26 cellular contexts compared by ENCODE assay signal in the genomic region with DNA sequence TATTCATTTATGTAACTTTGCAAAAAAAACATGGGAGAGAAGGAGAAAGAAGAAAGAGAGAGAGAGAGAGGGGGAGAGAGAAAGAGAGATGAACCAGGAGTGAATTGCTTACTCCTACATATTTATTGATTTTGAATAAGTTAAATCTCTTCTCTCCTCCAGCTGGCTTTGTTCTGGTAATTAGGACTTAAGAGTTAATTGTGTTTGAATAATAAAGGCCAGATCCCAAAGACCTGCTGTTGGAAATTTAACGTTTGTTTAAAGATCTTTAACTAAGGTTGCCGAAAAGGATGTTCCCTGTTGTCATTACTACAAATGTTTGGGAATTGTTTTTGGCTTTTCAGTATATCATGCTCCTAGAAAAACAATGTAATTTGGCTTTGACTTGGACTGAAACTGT.
"Had no signal": no experiment of that assay in that cellular context is flagged by ENCODE, and none has a peak within 500 bp of the region (broad histone marks: within the 10 kb centered on the region; RNA-seq: fewer than 3 reads in every experiment).

No MANE protein-coding gene starts in this region.

- H3K4me3 Mint-ChIP-seq: activated CD4-positive, alpha-beta memory T cell treated with anti-CD3 and anti-CD28 coated beads, Interleukin-2, amount 10 ng/mL, durations not matched to agents 7 days and 5 days; activated CD4-positive, alpha-beta T cell treated with anti-CD3 and anti-CD28 coated beads for 36 hours; activated naive CD4-positive, alpha-beta T cell treated with anti-CD3 and anti-CD28 coated beads, Interleukin-2, amount 10 ng/mL, durations not matched to agents 7 days and 5 days; activated naive CD8-positive, alpha-beta T cell treated with anti-CD3 and anti-CD28 coated beads, Interleukin-2, amount 10 ng/mL, durations not matched to agents 7 days and 5 days had no signal

- DNase-seq: activated CD4-positive, alpha-beta memory T cell treated with anti-CD3 and anti-CD28 coated beads, Interleukin-2, amount 10 ng/mL, durations not matched to agents 7 days and 5 days; activated CD4-positive, alpha-beta T cell treated with anti-CD3 and anti-CD28 coated beads for 36 hours; activated CD4-positive, alpha-beta T cell treated with anti-CD3 and anti-CD28 coated beads, Interleukin-2, amount 50 U/mL, for 1 hour; activated gamma-delta T cell treated with Interleukin-2 at 50 U/mL for 16 hours; activated naive CD4-positive, alpha-beta T cell treated with anti-CD3 and anti-CD28 coated beads, Interleukin-2, amount 10 ng/mL, durations not matched to agents 7 days and 5 days; activated naive CD8-positive, alpha-beta T cell treated with anti-CD3 and anti-CD28 coated beads, Interleukin-2, amount 10 ng/mL, durations not matched to agents 7 days and 5 days; activated T-cell treated with anti-CD3 and anti-CD28 coated beads for 4 hours; activated T-cell treated with anti-CD3 and anti-CD28 coated beads, Interleukin-2, amount 50 U/mL, for 48 hours; adrenal gland; anterior cingulate cortex; caudate nucleus; NCI-H1092; NCI-H1417; NCI-H1930; NCI-H2107; NCI-H510A treated with DMSO at 0.1 percent for 48 hours; Peyer's patch; Right ventricle myocardium superior; SJCRH30; SK-N-SH; T-helper 1 cell had no signal

- H3K36me3 Mint-ChIP-seq: activated naive CD4-positive, alpha-beta T cell treated with anti-CD3 and anti-CD28 coated beads, Interleukin-2, amount 10 ng/mL, durations not matched to agents 7 days and 5 days; activated naive CD8-positive, alpha-beta T cell treated with anti-CD3 and anti-CD28 coated beads, Interleukin-2, amount 10 ng/mL, durations not matched to agents 7 days and 5 days had no signal

- H3K27ac Mint-ChIP-seq: activated CD4-positive, alpha-beta memory T cell treated with anti-CD3 and anti-CD28 coated beads, Interleukin-2, amount 10 ng/mL, durations not matched to agents 7 days and 5 days; activated CD4-positive, alpha-beta T cell treated with anti-CD3 and anti-CD28 coated beads for 36 hours; activated naive CD4-positive, alpha-beta T cell treated with anti-CD3 and anti-CD28 coated beads, Interleukin-2, amount 10 ng/mL, durations not matched to agents 7 days and 5 days; activated naive CD8-positive, alpha-beta T cell treated with anti-CD3 and anti-CD28 coated beads, Interleukin-2, amount 10 ng/mL, durations not matched to agents 7 days and 5 days; activated T-helper 2 cell treated with anti-CD3 and anti-CD28 coated beads, Interferon-gamma antibody, Interleukin-2, Interleukin-4, amounts not matched to agents 10 μg/mL and 5 μg/mL and 100 μg/mL, durations not matched to agents 14 hours and 24 hours and 36 hours had no signal

- H3K4me1 ChIP-seq: adrenal gland, breast epithelium, Peyer's patch, SJCRH30 had no signal

- H3K4me1 Mint-ChIP-seq: activated CD4-positive, alpha-beta memory T cell treated with anti-CD3 and anti-CD28 coated beads, Interleukin-2, amount 10 ng/mL, durations not matched to agents 7 days and 5 days; activated CD4-positive, alpha-beta T cell treated with anti-CD3 and anti-CD28 coated beads for 36 hours; activated naive CD4-positive, alpha-beta T cell treated with anti-CD3 and anti-CD28 coated beads, Interleukin-2, amount 10 ng/mL, durations not matched to agents 7 days and 5 days; activated naive CD8-positive, alpha-beta T cell treated with anti-CD3 and anti-CD28 coated beads, Interleukin-2, amount 10 ng/mL, durations not matched to agents 7 days and 5 days had no signal

- H3K27me3 Mint-ChIP-seq: activated CD4-positive, alpha-beta memory T cell treated with anti-CD3 and anti-CD28 coated beads, Interleukin-2, amount 10 ng/mL, durations not matched to agents 7 days and 5 days; activated CD4-positive, alpha-beta T cell treated with anti-CD3 and anti-CD28 coated beads for 36 hours; activated naive CD4-positive, alpha-beta T cell treated with anti-CD3 and anti-CD28 coated beads, Interleukin-2, amount 10 ng/mL, durations not matched to agents 7 days and 5 days; activated naive CD8-positive, alpha-beta T cell treated with anti-CD3 and anti-CD28 coated beads, Interleukin-2, amount 10 ng/mL, durations not matched to agents 7 days and 5 days had no signal

- H3K27ac ChIP-seq: adrenal gland, breast epithelium, KMS-11, Peyer's patch, RWPE1, SJCRH30, VCaP had no signal

- H3K9me3 ChIP-seq: adrenal gland, breast epithelium, Peyer's patch, SJCRH30, SK-N-SH had no signal

- H3K27me3 ChIP-seq: adrenal gland, breast epithelium, Peyer's patch, SJCRH30 had no signal

- H3K4me3 ChIP-seq: adrenal gland, breast epithelium, Peyer's patch, SJCRH30 had no signal

- ATAC-seq: activated CD4-positive, alpha-beta T cell treated with anti-CD3 and anti-CD28 coated beads for 36 hours had no signal

- H3K9ac ChIP-seq: KMS-11, SK-N-SH had no signal

- H3K36me3 ChIP-seq: adrenal gland, breast epithelium, Peyer's patch, SJCRH30 had no signal
